20 cellular contexts compared by ENCODE assay signal in genomic region chr12:61536525-61536924, GRCh38.
DNase-seq lines count a peak whose midpoint lies in the region; ATAC-seq and TF ChIP-seq lines count a peak whose summit lies in the region.
"Had no signal": no experiment of that assay in that cellular context is flagged by ENCODE, and none has a peak within 500 bp of the region (broad histone marks: within the 10 kb centered on the region; RNA-seq: fewer than 3 reads in every experiment).

No MANE protein-coding gene starts in this region.

- CTCF ChIA-PET in activated naive CD4-positive, alpha-beta T cell treated with anti-CD3 and anti-CD28 coated beads, Interleukin-2, amount 10 ng/mL, durations not matched to agents 7 days and 5 days (lab: Charles Lee): no interaction called here

- H3K27ac ChIP-seq in GM23338 (ENCODE audit: low read depth) (no peak overlapping the region), adrenal gland (no peak overlapping the region), esophagus muscularis mucosa (replicated peaks in 1 of 4) (peak overlapping the region; percentile 13 to 50 (median 41))

- H3K36me3 Mint-ChIP-seq in GM23338 (ENCODE audit: low read depth): no peaks in the 10 kb centered on the region
- H3K36me3 Mint-ChIP-seq in activated naive CD4-positive, alpha-beta T cell treated with anti-CD3 and anti-CD28 coated beads, Interleukin-2, amount 10 ng/mL, durations not matched to agents 7 days and 5 days: no peaks in the 10 kb centered on the region
- H3K36me3 Mint-ChIP-seq: CD4-positive, CD25-positive, alpha-beta regulatory T cell had no signal

- TF ChIP-seq CTCF in GM23338 (conservative IDR thresholded peaks at IDR 0.05; ENCODE audit: low read depth in 2 of 2) (no peak), adrenal gland (IDR thresholded peaks at IDR 0.05) (no peak), esophagus muscularis mucosa (IDR thresholded peaks at IDR 0.05) (no peak)

- no peaks in the 10 kb centered on the region for H3K4me1 Mint-ChIP-seq in GM23338
- no peaks in the 10 kb centered on the region for H3K4me1 Mint-ChIP-seq in activated naive CD4-positive, alpha-beta T cell treated with anti-CD3 and anti-CD28 coated beads, Interleukin-2, amount 10 ng/mL, durations not matched to agents 7 days and 5 days
- H3K4me1 Mint-ChIP-seq: B cell; CD4-positive, CD25-positive, alpha-beta regulatory T cell; H9 had no signal

- H3K36me3 ChIP-seq in GM23338 (ENCODE audit: insufficient read depth) (no peaks in the 10 kb centered on the region), adrenal gland (replicated peaks in 1 of 2) (no peaks in the 10 kb centered on the region), esophagus muscularis mucosa (no peaks in the 10 kb centered on the region)

- H3K9me3 ChIP-seq in adrenal gland (replicated peaks in 1 of 3): no peaks in the 10 kb centered on the region
- H3K9me3 ChIP-seq in esophagus muscularis mucosa: no peaks in the 10 kb centered on the region

- H3K27me3 ChIP-seq in GM23338 (ENCODE audit: insufficient read depth) (no peaks in the 10 kb centered on the region), adrenal gland (no peaks in the 10 kb centered on the region), esophagus muscularis mucosa (no peaks in the 10 kb centered on the region)

- H3F3A ChIP-seq in GM23338 (replicated peaks; ENCODE audit: low read depth): no peaks in the 10 kb centered on the region

- H3K9me2 ChIP-seq in GM23338 (ENCODE audit: insufficient read depth): 0 out of 2 replicates have a peak, but pooled peaks cover 3% of the 10 kb centered on the region

- H3K27ac Mint-ChIP-seq in GM23338: no peak overlapping the region
- H3K27ac Mint-ChIP-seq in activated naive CD4-positive, alpha-beta T cell treated with anti-CD3 and anti-CD28 coated beads, Interleukin-2, amount 10 ng/mL, durations not matched to agents 7 days and 5 days: no peak overlapping the region
- H3K27ac Mint-ChIP-seq: B cell; CD4-positive, CD25-positive, alpha-beta regulatory T cell; H9 had no signal

- 0 out of 2 replicates have a peak overlapping the region, but pooled peaks have one; percentile 0 for H2AFZ ChIP-seq in GM23338

- H3K4me3 Mint-ChIP-seq in GM23338: no peak overlapping the region
- H3K4me3 Mint-ChIP-seq in activated naive CD4-positive, alpha-beta T cell treated with anti-CD3 and anti-CD28 coated beads, Interleukin-2, amount 10 ng/mL, durations not matched to agents 7 days and 5 days: no peak overlapping the region
- H3K4me3 Mint-ChIP-seq: B cell; CD4-positive, CD25-positive, alpha-beta regulatory T cell; H9 had no signal

- ATAC-seq in GM23338: no peak
- no peak for ATAC-seq in left lobe of liver
- no peak for ATAC-seq in HG02642 (IDR thresholded peaks at IDR 0.05; ENCODE audit: poor library complexity, unreplicated experiment)

- TF ChIP-seq EP300 in esophagus muscularis mucosa (IDR thresholded peaks at IDR 0.05): no peak

- DNase-seq in GM23338 (ENCODE audit: low spot score): no peak
- peak in 4 of 7 donors; percentile 11 to 27 (median 12) for DNase-seq in adrenal gland
- DNase-seq in esophagus muscularis mucosa (ENCODE audit: extremely low spot score): no peak
- peak; percentile 16 for DNase-seq in occipital lobe (lab: John Stamatoyannopoulos, UW)
- DNase-seq in activated naive CD4-positive, alpha-beta T cell treated with anti-CD3 and anti-CD28 coated beads, Interleukin-2, amount 10 ng/mL, durations not matched to agents 7 days and 5 days: no peak
- no peak for DNase-seq in T-helper 9 cell
- DNase-seq in left lobe of liver (ENCODE audit: low spot score): no peak
- DNase-seq: CD4-positive, CD25-positive, alpha-beta regulatory T cell; DMS53; H9; KG1; NCI-H1048; NCI-H1436 treated with DMSO at 0.1 percent for 48 hours; NCI-H345; NCI-H526; NK-92 treated with Interleukin-12 subunit alpha and Interleukin-12 subunit beta, amount 100 ng/mL, for 24 hours; RPMI8226; SIG-M5 had no signal

- H3K79me2 ChIP-seq in GM23338 (replicated peaks; ENCODE audit: insufficient read depth): no peaks in the 10 kb centered on the region

- no peaks in the 10 kb centered on the region for H3K9me3 Mint-ChIP-seq in GM23338
- H3K9me3 Mint-ChIP-seq in activated naive CD4-positive, alpha-beta T cell treated with anti-CD3 and anti-CD28 coated beads, Interleukin-2, amount 10 ng/mL, durations not matched to agents 7 days and 5 days: no peaks in the 10 kb centered on the region
- H3K9me3 Mint-ChIP-seq: H9 had no signal

- no peaks in the 10 kb centered on the region for H3K27me3 Mint-ChIP-seq in GM23338 (ENCODE audit: insufficient read depth, low read depth, poor library complexity)
- no peaks in the 10 kb centered on the region for H3K27me3 Mint-ChIP-seq in activated naive CD4-positive, alpha-beta T cell treated with anti-CD3 and anti-CD28 coated beads, Interleukin-2, amount 10 ng/mL, durations not matched to agents 7 days and 5 days
- H3K27me3 Mint-ChIP-seq: B cell; CD4-positive, CD25-positive, alpha-beta regulatory T cell had no signal

- TF ChIP-seq POLR2A in adrenal gland (IDR thresholded peaks at IDR 0.05) (no peak), esophagus muscularis mucosa (IDR thresholded peaks at IDR 0.05; ENCODE audit: low read depth) (no peak)

- H3K4me1 ChIP-seq in GM23338 (ENCODE audit: insufficient read depth) (no peaks in the 10 kb centered on the region), adrenal gland (replicated peaks in 1 of 2) (no peaks in the 10 kb centered on the region), esophagus muscularis mucosa (peaks cover 0 to 18% (median 15%) of the 10 kb centered on the region in 4 donors)

- H3K4me3 ChIP-seq in GM23338 (no peak overlapping the region), adrenal gland (no peak overlapping the region), esophagus muscularis mucosa (no peak overlapping the region)

- no peak overlapping the region for H3K4me2 ChIP-seq in GM23338

- H4K20me1 ChIP-seq in GM23338 (replicated peaks; ENCODE audit: insufficient read depth): no peaks in the 10 kb centered on the region

- 81 to 91% (median 85%) methylated on average over 3 of the region's 3 CpGs for WGBS in adrenal gland, 4 donors
- WGBS in esophagus muscularis mucosa: 41% methylated on average over 3 of the region's 3 CpGs

- intact Hi-C loops in adrenal gland (cut with DNase I): no loop called here
- intact Hi-C loops in esophagus muscularis mucosa (cut with DNase I): no loop called here

TF ChIP-seq in GM23338, 12 proteins besides CTCF, POLR2A, EP300 and RAD21 (continues in another document):
- TF ChIP-seq, protein P1, sequence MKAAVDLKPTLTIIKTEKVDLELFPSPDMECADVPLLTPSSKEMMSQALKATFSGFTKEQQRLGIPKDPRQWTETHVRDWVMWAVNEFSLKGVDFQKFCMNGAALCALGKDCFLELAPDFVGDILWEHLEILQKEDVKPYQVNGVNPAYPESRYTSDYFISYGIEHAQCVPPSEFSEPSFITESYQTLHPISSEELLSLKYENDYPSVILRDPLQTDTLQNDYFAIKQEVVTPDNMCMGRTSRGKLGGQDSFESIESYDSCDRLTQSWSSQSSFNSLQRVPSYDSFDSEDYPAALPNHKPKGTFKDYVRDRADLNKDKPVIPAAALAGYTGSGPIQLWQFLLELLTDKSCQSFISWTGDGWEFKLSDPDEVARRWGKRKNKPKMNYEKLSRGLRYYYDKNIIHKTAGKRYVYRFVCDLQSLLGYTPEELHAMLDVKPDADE (IDR thresholded peaks at IDR 0.05): no peak
- TF ChIP-seq ZNF331 (CRISPR knock-in tag; IDR thresholded peaks at IDR 0.05; ENCODE audit: low read depth): no peak
- no peak for TF ChIP-seq NANOG (IDR thresholded peaks at IDR 0.05; ENCODE audit: borderline replicate concordance)
- TF ChIP-seq EZH2phosphoT487 (IDR thresholded peaks at IDR 0.05; ENCODE audit: unreplicated experiment): no peak
- no peak for TF ChIP-seq EZH2 (IDR thresholded peaks at IDR 0.05; ENCODE audit: low read depth, unreplicated experiment)
- TF ChIP-seq JUNB (IDR thresholded peaks at IDR 0.05; ENCODE audit: unreplicated experiment): no peak

Comparison
In these comparisons a context has a peak if more than half of its experiments do, and no peak if none do; other contexts are left out.
1. DNase-seq: peak in adrenal gland (4 of 7) and occipital lobe (single experiment); none in GM23338 (single experiment), esophagus muscularis mucosa (single experiment), activated naive CD4-positive, alpha-beta T cell treated with anti-CD3 and anti-CD28 coated beads, Interleukin-2, amount 10 ng/mL, durations not matched to agents 7 days and 5 days (single experiment), T-helper 9 cell (single experiment) and left lobe of liver (single experiment).
2. H3K27ac ChIP-seq: peak in esophagus muscularis mucosa (4 of 4); none in GM23338 (single experiment) and adrenal gland (0 of 5).